In genomic region chr5:135667204-135667603, GRCh38 we compare ENCODE assay signal across 25 cellular contexts.
A peak's percentile ranks its signal among the peaks of the same experiment; 100 is the strongest.
DNase-seq lines count a peak whose midpoint lies in the region; FAIRE-seq and TF ChIP-seq lines count a peak whose summit lies in the region.
"Had no signal": no experiment of that assay in that cellular context is flagged by ENCODE, and none has a peak within 500 bp of the region (broad histone marks: within the 10 kb centered on the region; RNA-seq: fewer than 3 reads in every experiment).

No MANE protein-coding gene starts in this region.

- H3K4me3 ChIP-seq in BLaER1, result no peak overlapping the region
- no peak overlapping the region for H3K4me3 ChIP-seq in GM12865 (ENCODE audit: low read depth, low read length)
- no peak overlapping the region for H3K4me3 ChIP-seq in bronchial epithelial cell (ENCODE audit: low read depth, low read length)
- no peak overlapping the region for H3K4me3 ChIP-seq in tibial artery

- TF ChIP-seq CTCF in GM12865 (IDR thresholded peaks at IDR 0.05; ENCODE audit: insufficient read depth, low read depth, low read length, missing control alignments), result no peak
- TF ChIP-seq CTCF in bronchial epithelial cell (IDR thresholded peaks at IDR 0.05; ENCODE audit: insufficient read depth, low read length, severe bottlenecking), result no peak
- TF ChIP-seq CTCF in tibial artery (IDR thresholded peaks at IDR 0.05), result no peak

- H3K36me3 ChIP-seq in BLaER1 (no peaks in the 10 kb centered on the region), bronchial epithelial cell (ENCODE audit: control insufficient read depth, insufficient read depth, low read length) (no peaks in the 10 kb centered on the region), tibial artery (no peaks in the 10 kb centered on the region)

- H3K27ac ChIP-seq in BLaER1 (no peak overlapping the region), tibial artery (no peak overlapping the region)
- H3K27ac ChIP-seq: HL-60, RWPE1 had no signal

- no peaks in the 10 kb centered on the region for H3K27me3 ChIP-seq in BLaER1
- no peaks in the 10 kb centered on the region for H3K27me3 ChIP-seq in bronchial epithelial cell (ENCODE audit: control insufficient read depth, insufficient read depth, low read length)
- no peaks in the 10 kb centered on the region for H3K27me3 ChIP-seq in tibial artery

- no peaks in the 10 kb centered on the region for H4K20me1 ChIP-seq in BLaER1

- DNase-seq in GM12865 (ENCODE audit: low read depth), result peak; percentile 16
- DNase-seq in bronchial epithelial cell (ENCODE audit: low read depth), result no peak
- DNase-seq in renal cortical epithelial cell (ENCODE audit: low read depth), result peak; percentile 68
- DNase-seq in OCI-M2 (lab: John Stamatoyannopoulos, UW; ENCODE audit: unreplicated experiment), result no peak
- no peak for DNase-seq in tibial artery
- DNase-seq in DMS114 treated with DMSO at 0.1 percent for 48 hours (lab: John Stamatoyannopoulos, UW; ENCODE audit: unreplicated experiment), result no peak
- DNase-seq: C1 segment of cervical spinal cord; CD4-positive, alpha-beta memory T cell; COR-L47; DMS79; EL; GDM1; MV-4-11; NCI-H1105; NCI-H1436 treated with DMSO at 0.1 percent for 48 hours; NCI-H187 treated with DMSO at 0.1 percent for 48 hours; NCI-H526; NCI-H82; SHP77 treated with DMSO at 0.1 percent for 48 hours had no signal

- FAIRE-seq in bronchial epithelial cell (lab: Jason Lieb, UNC), result peak; percentile 79
- FAIRE-seq: A204.1, GM12891, H1 had no signal

- H3K9me3 ChIP-seq in BLaER1 (no peaks in the 10 kb centered on the region), tibial artery (no peaks in the 10 kb centered on the region)

- intact Hi-C loops in tibial artery (cut with DNase I; ENCODE audit: low total_unique reads), result no loop called here

- H3K4me2 ChIP-seq in BLaER1, result peak overlapping the region; percentile 74

- H3K4me1 ChIP-seq in BLaER1, result peaks cover 50% of the 10 kb centered on the region
- H3K4me1 ChIP-seq in tibial artery, result no peaks in the 10 kb centered on the region

- no peak overlapping the region for H3K9ac ChIP-seq in BLaER1

Comparison
In these comparisons a context has a peak if more than half of its experiments do, and no peak if none do; other contexts are left out.
1. DNase-seq: peak in GM12865 (single experiment) and renal cortical epithelial cell (single experiment); none in bronchial epithelial cell (single experiment), OCI-M2 (single experiment), tibial artery (0 of 2) and DMS114 treated with DMSO at 0.1 percent for 48 hours (single experiment).